25 cellular contexts compared by ENCODE assay signal in genomic region chr7:137976700-137977099, GRCh38. TPM values are rescaled to one million over a fixed set of nuclear protein-coding genes. Genes with fewer than 3 reads are reported as not detected.
DNase-seq lines count a peak whose midpoint lies in the region; ATAC-seq and TF ChIP-seq lines count a peak whose summit lies in the region.
"Had no signal": no experiment of that assay in that cellular context is flagged by ENCODE, and none has a peak within 500 bp of the region (broad histone marks: within the 10 kb centered on the region; RNA-seq: fewer than 3 reads in every experiment).

No MANE protein-coding gene starts in this region.

- TF ChIP-seq EP300 in stomach (IDR thresholded peaks at IDR 0.05): no peak

- intact Hi-C loops in ascending aorta (cut with DNase I): loop anchor here (5.0 kb wide), 1 partner anchor 34 kb away; no protein-coding TSS in a partner anchor
- intact Hi-C loops in stomach (cut with DNase I; ENCODE audit: low total_unique reads): no loop called here

- peak overlapping the region; percentile 58 for H2BK120ac ChIP-seq in mesenchymal stem cell (ENCODE audit: low read depth, low read length)

- no peaks in the 10 kb centered on the region for H3K9me3 ChIP-seq in GM23248 (ENCODE audit: low read depth)
- H3K9me3 ChIP-seq in ascending aorta: no peaks in the 10 kb centered on the region
- H3K9me3 ChIP-seq in mesenchymal stem cell (ENCODE audit: control insufficient read depth, low read length): no peaks in the 10 kb centered on the region
- H3K9me3 ChIP-seq in stomach: no peaks in the 10 kb centered on the region
- H3K9me3 ChIP-seq: prostate gland, SJSA1 had no signal

- peak overlapping the region; percentile 37 to 53 for H3K18ac ChIP-seq in mesenchymal stem cell (ENCODE audit: low read depth in 1 of 2, low read length in 2 of 2)

- H3K27ac ChIP-seq in GM23248 (peak overlapping the region; percentile 98), ascending aorta (peak overlapping the region; percentile 83 to 91), mesenchymal stem cell (ENCODE audit: low read length, poor library complexity, severe bottlenecking) (no peak overlapping the region), stomach (peak overlapping the region in 4 of 5 donors; percentile 78 to 95 (median 84))
- H3K27ac ChIP-seq: cardiac muscle cell, KMS-11 had no signal

- H2AK5ac ChIP-seq in mesenchymal stem cell (ENCODE audit: low read length, severe bottlenecking): peak overlapping the region; percentile 85

- H4K91ac ChIP-seq in mesenchymal stem cell (ENCODE audit: low read length): no peak overlapping the region

- WGBS in GM23248 (ENCODE audit: low coverage in 1 of 2, low lambda C conversion rate in 2 of 2, missing lambda C conversion rate in 2 of 2), 2 experiments: 21 to 43% methylated on average over 5 of the region's 5 CpGs
- WGBS in mesenchymal stem cell: no CpG with 5 or more reads among the region's 5 CpGs
- WGBS in stomach, 5 donors: 64 to 86% (median 68%) methylated on average over 5 of the region's 5 CpGs

- H3K4me2 ChIP-seq in GM23248 (ENCODE audit: unreplicated experiment): peak overlapping the region; percentile 84
- H3K4me2 ChIP-seq in mesenchymal stem cell (ENCODE audit: low read length, poor library complexity, severe bottlenecking): no peak overlapping the region
- H3K4me2 ChIP-seq: hepatocyte, KMS-11 had no signal

- peak overlapping the region in 1 of 2 experiments; percentile 71 for H3K4ac ChIP-seq in mesenchymal stem cell (ENCODE audit: low read depth in 1 of 2, low read length in 2 of 2)

- no peaks in the 10 kb centered on the region for H3K27me3 ChIP-seq in GM23248 (replicated peaks; ENCODE audit: insufficient read depth)
- H3K27me3 ChIP-seq in ascending aorta: no peaks in the 10 kb centered on the region
- H3K27me3 ChIP-seq in mesenchymal stem cell (ENCODE audit: control insufficient read depth in 1 of 2, insufficient read depth in 1 of 2, low read length in 2 of 2): no peaks in the 10 kb centered on the region
- no peaks in the 10 kb centered on the region for H3K27me3 ChIP-seq in stomach
- H3K27me3 ChIP-seq: cardiac muscle cell, hepatocyte, SJSA1 had no signal

- peak overlapping the region; percentile 63 for H3K9ac ChIP-seq in GM23248
- H3K9ac ChIP-seq in mesenchymal stem cell (ENCODE audit: low read length): peak overlapping the region; percentile 41
- H3K9ac ChIP-seq: KMS-11 had no signal

- H3K9me2 ChIP-seq in GM23248 (ENCODE audit: insufficient read depth): no peaks in the 10 kb centered on the region

- H4K20me1 ChIP-seq in GM23248 (ENCODE audit: insufficient read depth): no peaks in the 10 kb centered on the region

- peaks cover 2% of the 10 kb centered on the region for H3K79me1 ChIP-seq in mesenchymal stem cell (replicated peaks; ENCODE audit: low read length, poor library complexity, severe bottlenecking)

- no peak for TF ChIP-seq CTCF in ascending aorta (IDR thresholded peaks at IDR 0.05)
- TF ChIP-seq CTCF in stomach (IDR thresholded peaks at IDR 0.05): no peak

- H3K4me1 ChIP-seq in GM23248 (ENCODE audit: insufficient read depth) (peaks cover 86% of the 10 kb centered on the region), ascending aorta (peaks cover 35 to 81% of the 10 kb centered on the region in 2 donors), mesenchymal stem cell (ENCODE audit: control insufficient read depth, insufficient read depth, low read depth, low read length) (peaks cover 25% of the 10 kb centered on the region), stomach (peaks cover 48 to 94% (median 73%) of the 10 kb centered on the region in 4 donors)
- H3K4me1 ChIP-seq: prostate gland had no signal

- DNase-seq in GM23248 (peak; percentile 54), ascending aorta (ENCODE audit: low spot score in 2 of 2) (no peak), mesenchymal stem cell (no peak), stomach (no peak), NCI-H2171 (lab: John Stamatoyannopoulos, UW) (no peak), HuH-7 (ENCODE audit: low spot score) (no peak)
- no peak for DNase-seq in activated naive CD4-positive, alpha-beta T cell treated with anti-CD3 and anti-CD28 coated beads, Interleukin-2, amount 50 U/mL, for 16 hours
- DNase-seq: activated CD8-positive, alpha-beta T cell treated with anti-CD3 and anti-CD28 coated beads, Interleukin-2, amount 10 ng/mL, durations not matched to agents 7 days and 5 days; activated naive CD8-positive, alpha-beta T cell treated with anti-CD3 and anti-CD28 coated beads, Interleukin-2, amount 10 ng/mL, durations not matched to agents 7 days and 5 days; activated T-cell treated with anti-CD3 and anti-CD28 coated beads, Interleukin-2, amount 50 U/mL, for 48 hours; CD4-positive, alpha-beta memory T cell; effector CD4-positive, alpha-beta T cell; islet precursor cell; naive thymus-derived CD4-positive, alpha-beta T cell; NCI-H1048; NCI-H2081; NCI-H510A treated with DMSO at 0.1 percent for 48 hours; stimulated activated CD4-positive, alpha-beta T cell treated with anti-CD3 and anti-CD28 coated beads, Interleukin-12 subunit alpha, Interleukin-12 subunit beta, amount 100 ng/mL, for 4 hours; T-helper 2 cell had no signal

- no peak overlapping the region for H2BK5ac ChIP-seq in mesenchymal stem cell (ENCODE audit: low read depth, low read length, poor library complexity, severe bottlenecking)

- no peak for TF ChIP-seq POLR2A in stomach (IDR thresholded peaks at IDR 0.05)

- peaks cover 92% of the 10 kb centered on the region for H3F3A ChIP-seq in GM23248 (ENCODE audit: insufficient read depth)

- H3K23ac ChIP-seq in mesenchymal stem cell (ENCODE audit: low read length in 2 of 2): no peak overlapping the region

- H2BK12ac ChIP-seq in mesenchymal stem cell (ENCODE audit: low read length in 2 of 2): peak overlapping the region in 1 of 2 experiments; percentile 81

- in situ Hi-C loops in GM23248 (cut with MboI): no loop called here

- no peak overlapping the region for H3K14ac ChIP-seq in mesenchymal stem cell (ENCODE audit: low read length in 2 of 2)

- ATAC-seq in HG02870 (IDR thresholded peaks at IDR 0.05; ENCODE audit: unreplicated experiment): no peak
- ATAC-seq: activated CD8-positive, alpha-beta T cell treated with anti-CD3 and anti-CD28 coated beads, Interleukin-2, amount 10 ng/mL, durations not matched to agents 7 days and 5 days; naive thymus-derived CD4-positive, alpha-beta T cell had no signal

- H4K8ac ChIP-seq in mesenchymal stem cell (ENCODE audit: low read length): peak overlapping the region; percentile 48

- no peak overlapping the region for H2AFZ ChIP-seq in GM23248
- H2AFZ ChIP-seq in mesenchymal stem cell (ENCODE audit: low read depth, low read length): no peak overlapping the region
- H2AFZ ChIP-seq: hepatocyte had no signal

- H3K4me3 ChIP-seq in GM23248: 0 out of 2 replicates have a peak overlapping the region, but pooled peaks have one; percentile 17
- H3K4me3 ChIP-seq in ascending aorta: no peak overlapping the region
- peak overlapping the region in 1 of 2 experiments; percentile 43 for H3K4me3 ChIP-seq in mesenchymal stem cell (ENCODE audit: insufficient read depth in 1 of 2, low read depth in 1 of 2, low read length in 2 of 2)
- H3K4me3 ChIP-seq in stomach: no peak overlapping the region
- H3K4me3 ChIP-seq: cardiac muscle cell, hepatocyte, prostate gland, SJSA1 had no signal

- peaks cover 99% of the 10 kb centered on the region for H3K79me2 ChIP-seq in GM23248 (ENCODE audit: insufficient read depth)

- H2BK15ac ChIP-seq in mesenchymal stem cell (ENCODE audit: low read depth, poor library complexity, severe bottlenecking): peak overlapping the region; percentile 94

- H3K36me3 ChIP-seq in GM23248 (ENCODE audit: low read depth): 0 out of 2 replicates have a peak, but pooled peaks cover 1% of the 10 kb centered on the region
- no peaks in the 10 kb centered on the region for H3K36me3 ChIP-seq in ascending aorta
- H3K36me3 ChIP-seq in mesenchymal stem cell (ENCODE audit: control insufficient read depth in 1 of 2, insufficient read depth in 2 of 2, low read depth in 1 of 2, low read length in 2 of 2): no peaks in the 10 kb centered on the region
- H3K36me3 ChIP-seq in stomach: no peaks in the 10 kb centered on the region
- H3K36me3 ChIP-seq: cardiac muscle cell, prostate gland, SJSA1 had no signal

RNA-seq across cellular contexts. Expression of gene CREB3L2, which starts 25.2 kb away (rescaled TPM):
- 43.7 and 67.9 TPM in 2 replicates for total RNA-seq in GM23248 (2014; rRNA removed; shearing (Covaris generic))
- polyA plus RNA-seq in GM23248 (2016; fragmentation: Nextera tagmentation; extraction: Ambion mirVana) (49.7 and 53.7 TPM in 2 replicates), stomach (1 to 10 TPM; 5.8 to 8.6 (median 6.6) TPM)
- total RNA-seq in ascending aorta (38.5 TPM), stomach (100 to 1,000 TPM in 1 of 5 donors, 10 to 100 TPM in 4; 22.6 to 258 (median 38.8) TPM)
- 52.7 TPM for polyA plus RNA-seq in mesenchymal stem cell (2013, experiment 1 of 2)
- 51.1 TPM for polyA plus RNA-seq in mesenchymal stem cell (2013, experiment 2 of 2)
